Comparison of ENCODE assay signal across 17 cellular contexts in genomic region chr9:95079461-95079860, GRCh38.
DNase-seq lines count a peak whose midpoint lies in the region; ATAC-seq and TF ChIP-seq lines count a peak whose summit lies in the region.
"Had no signal": no experiment of that assay in that cellular context is flagged by ENCODE, and none has a peak within 500 bp of the region (broad histone marks: within the 10 kb centered on the region; RNA-seq: fewer than 3 reads in every experiment).

No MANE protein-coding gene starts in this region.

- ATAC-seq in Right ventricle myocardium inferior (no peak), psoas muscle (no peak), upper lobe of right lung (no peak)
- ATAC-seq: HCT116 had no signal

- TF ChIP-seq CTCF in psoas muscle (IDR thresholded peaks at IDR 0.05), result no peak
- no peak for TF ChIP-seq CTCF in upper lobe of right lung (IDR thresholded peaks at IDR 0.05)

- H3K27ac ChIP-seq in psoas muscle, result peak overlapping the region; percentile 93
- no peak overlapping the region for H3K27ac ChIP-seq in upper lobe of right lung

- intact Hi-C loops in cardiac septum (cut with DNase I) (loop anchor here (5.0 kb wide), 1 partner anchor 52 kb away; no protein-coding TSS in a partner anchor), Right ventricle myocardium inferior (cut with DNase I) (no loop called here), psoas muscle (cut with DNase I) (no loop called here), upper lobe of right lung (cut with DNase I) (no loop called here)

- H3K4me1 ChIP-seq in psoas muscle, result peaks cover 77% of the 10 kb centered on the region
- peaks cover 17% of the 10 kb centered on the region for H3K4me1 ChIP-seq in upper lobe of right lung

- H3K36me3 ChIP-seq in psoas muscle (ENCODE audit: insufficient read depth in 1 of 2, low read depth in 1 of 2) (peaks cover 0 to 25% of the 10 kb centered on the region in 2 donors), upper lobe of right lung (peaks cover 44% of the 10 kb centered on the region)

- no peaks in the 10 kb centered on the region for H3K27me3 ChIP-seq in psoas muscle (ENCODE audit: insufficient read depth in 3 of 3, low read length in 2 of 3)
- no peaks in the 10 kb centered on the region for H3K27me3 ChIP-seq in upper lobe of right lung
- H3K27me3 ChIP-seq: colonic mucosa had no signal

- H3K4me3 ChIP-seq in psoas muscle (no peak overlapping the region), upper lobe of right lung (no peak overlapping the region)
- H3K4me3 ChIP-seq: colonic mucosa had no signal

- 81 to 87% (median 84%) methylated on average over 10 of the region's 10 CpGs for WGBS in psoas muscle, 3 donors

- DNase-seq in cardiac septum (ENCODE audit: low spot score) (peak; percentile 66), Right ventricle myocardium inferior (ENCODE audit: missing footprints) (no peak), islet precursor cell (peak; percentile 40), psoas muscle (no peak), upper lobe of right lung (peak; percentile 59), hepatic stellate cell (ENCODE audit: low spot score) (no peak), SW480 (ENCODE audit: low spot score) (no peak), NCI-H1436 (lab: John Stamatoyannopoulos, UW) (no peak)
- DNase-seq: activated naive CD4-positive, alpha-beta T cell; activated T-cell treated with anti-CD3 and anti-CD28 coated beads for 4 hours; anterior cingulate cortex; colonic mucosa; KG1; NCI-H2081 treated with DMSO at 0.1 percent for 48 hours; SHP77 treated with DMSO at 0.1 percent for 48 hours; stimulated activated naive CD4-positive, alpha-beta T cell treated with Interleukin-2 at 50 U/mL for 16 hours had no signal

- H3K9me3 ChIP-seq in psoas muscle, result no peaks in the 10 kb centered on the region
- H3K9me3 ChIP-seq in upper lobe of right lung, result no peaks in the 10 kb centered on the region
- H3K9me3 ChIP-seq: colonic mucosa had no signal

Comparison
In these comparisons a context has a peak if more than half of its experiments do, and no peak if none do; other contexts are left out.
1. DNase-seq: peak in cardiac septum (single experiment), islet precursor cell (single experiment) and upper lobe of right lung (single experiment); none in Right ventricle myocardium inferior (single experiment), psoas muscle (0 of 2), hepatic stellate cell (single experiment), SW480 (single experiment) and NCI-H1436 (single experiment).